Comparison of ENCODE assay signal across 1 cellular context in the genomic region with DNA sequence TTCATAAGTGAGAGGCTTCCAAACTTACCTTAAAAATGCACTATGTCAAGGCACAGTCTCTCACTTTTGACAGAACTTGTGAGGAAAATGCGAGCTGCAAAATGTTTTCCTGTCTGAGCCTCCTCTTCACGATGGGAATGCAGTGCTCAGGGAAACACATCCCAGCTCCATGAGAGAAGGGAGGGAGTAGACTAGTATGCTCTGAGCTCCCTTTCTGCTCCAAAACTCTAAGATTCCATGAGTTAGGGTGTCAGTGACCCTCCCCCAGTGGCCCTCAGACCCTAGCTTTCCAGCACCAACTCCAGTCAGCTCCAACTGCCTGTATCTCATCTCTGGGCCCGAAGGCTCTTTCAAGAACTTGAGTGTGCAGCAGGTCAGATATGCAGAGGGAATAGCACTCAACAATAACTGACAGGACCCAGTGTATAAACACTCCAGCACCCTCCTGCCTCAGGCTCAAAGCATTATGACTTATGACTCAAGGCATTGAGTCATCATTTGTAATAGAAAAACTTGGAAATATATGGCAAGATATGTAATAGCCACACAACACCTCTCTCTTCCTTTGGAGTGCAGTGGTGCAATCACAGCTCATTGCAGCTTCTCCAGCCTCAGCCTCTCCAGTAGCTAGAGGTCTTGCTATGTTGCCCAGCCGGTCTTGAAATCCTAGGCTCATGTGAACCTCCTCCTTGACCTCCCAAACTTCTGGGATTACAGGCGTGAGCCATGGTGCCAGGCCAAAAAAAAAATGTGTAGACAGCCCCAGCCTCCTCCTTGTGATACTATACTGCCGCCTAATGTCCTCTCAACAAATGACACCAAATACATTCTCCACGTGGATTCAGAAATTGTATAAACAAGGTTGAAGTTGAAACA.
A peak's percentile ranks its signal among the peaks of the same experiment; 100 is the strongest.
TF ChIP-seq lines count a peak whose summit lies in the region.

No MANE protein-coding gene starts in this region.

TF ChIP-seq in A549, 52 proteins besides CTCF, POLR2A, EP300 and RAD21 (continued from another document):
- TF ChIP-seq, protein P1, sequence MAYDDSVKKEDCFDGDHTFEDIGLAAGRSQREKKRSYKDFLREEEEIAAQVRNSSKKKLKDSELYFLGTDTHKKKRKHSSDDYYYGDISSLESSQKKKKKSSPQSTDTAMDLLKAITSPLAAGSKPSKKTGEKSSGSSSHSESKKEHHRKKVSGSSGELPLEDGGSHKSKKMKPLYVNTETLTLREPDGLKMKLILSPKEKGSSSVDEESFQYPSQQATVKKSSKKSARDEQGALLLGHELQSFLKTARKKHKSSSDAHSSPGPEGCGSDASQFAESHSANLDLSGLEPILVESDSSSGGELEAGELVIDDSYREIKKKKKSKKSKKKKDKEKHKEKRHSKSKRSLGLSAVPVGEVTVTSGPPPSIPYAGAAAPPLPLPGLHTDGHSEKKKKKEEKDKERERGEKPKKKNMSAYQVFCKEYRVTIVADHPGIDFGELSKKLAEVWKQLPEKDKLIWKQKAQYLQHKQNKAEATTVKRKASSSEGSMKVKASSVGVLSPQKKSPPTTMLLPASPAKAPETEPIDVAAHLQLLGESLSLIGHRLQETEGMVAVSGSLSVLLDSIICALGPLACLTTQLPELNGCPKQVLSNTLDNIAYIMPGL (CRISPR knock-in tag; IDR thresholded peaks at IDR 0.05; ENCODE audit: borderline replicate concordance) = no peak
- TF ChIP-seq POLR2AphosphoS2 (conservative IDR thresholded peaks at IDR 0.05; ENCODE audit: low read length) (no peak), RFX5 (IDR thresholded peaks at IDR 0.05) (no peak), KDM1A (IDR thresholded peaks at IDR 0.05; ENCODE audit: low read depth) (no peak), NR3C1 (IDR thresholded peaks at IDR 0.05) (no peak), NFE2L2 (conservative IDR thresholded peaks at IDR 0.05; ENCODE audit: low read length) (no peak), EHF (CRISPR knock-in tag; IDR thresholded peaks at IDR 0.05) (no peak), RNF2 (IDR thresholded peaks at IDR 0.05; ENCODE audit: borderline replicate concordance, low read depth) (no peak), HOXB5 (CRISPR knock-in tag; IDR thresholded peaks at IDR 0.05) (no peak), EHMT2 (IDR thresholded peaks at IDR 0.05; ENCODE audit: low read depth) (no peak), FOSB (CRISPR knock-in tag; IDR thresholded peaks at IDR 0.05) (no peak), HOXA7 (CRISPR knock-in tag; IDR thresholded peaks at IDR 0.05) (no peak), SMC3 (IDR thresholded peaks at IDR 0.05) (peak; percentile 98), SREBF2 (IDR thresholded peaks at IDR 0.05) (no peak), PHF8 (IDR thresholded peaks at IDR 0.05; ENCODE audit: borderline replicate concordance, low read depth) (no peak), FOSL2 (IDR thresholded peaks at IDR 0.05) (peak; percentile 97), FOSL2 (CRISPR knock-in tag; IDR thresholded peaks at IDR 0.05) (peak; percentile 95), HEYL (CRISPR knock-in tag; IDR thresholded peaks at IDR 0.05) (no peak), TP53 (CRISPR knock-in tag; IDR thresholded peaks at IDR 0.05) (no peak), RCOR1 (IDR thresholded peaks at IDR 0.05; ENCODE audit: low read depth, low read length) (no peak), MYC (IDR thresholded peaks at IDR 0.05; ENCODE audit: borderline replicate concordance, low read length) (peak; percentile 49; the same call in 1 of the 2 replicates), CBX8 (IDR thresholded peaks at IDR 0.05) (no peak), ZSCAN20 (CRISPR knock-in tag; IDR thresholded peaks at IDR 0.05) (no peak), BHLHE40 (IDR thresholded peaks at IDR 0.05; ENCODE audit: low read depth, low read length) (no peak), ZNF302 (CRISPR knock-in tag; IDR thresholded peaks at IDR 0.05) (no peak), JUN (IDR thresholded peaks at IDR 0.05) (peak; percentile 55 to 66; a peak in 3 of 5 replicates), HOXB13 (CRISPR knock-in tag; IDR thresholded peaks at IDR 0.05; ENCODE audit: low read depth) (no peak), MAFK (IDR thresholded peaks at IDR 0.05; ENCODE audit: partially characterized antibody) (no peak), CEBPB (IDR thresholded peaks at IDR 0.05) (peak; percentile 90), NPAS2 (CRISPR knock-in tag; IDR thresholded peaks at IDR 0.05; ENCODE audit: borderline replicate concordance) (no peak), CBX2 (IDR thresholded peaks at IDR 0.05; ENCODE audit: borderline replicate concordance, low read depth) (no peak), GATA3 (IDR thresholded peaks at IDR 0.05; ENCODE audit: borderline replicate concordance) (peak; percentile 48; the same call in 1 of the 2 replicates), KDM5A (IDR thresholded peaks at IDR 0.05) (no peak), ESRRA (IDR thresholded peaks at IDR 0.05; ENCODE audit: borderline replicate concordance, low read length) (no peak), RARB (CRISPR knock-in tag; IDR thresholded peaks at IDR 0.05) (no peak), JUNB (IDR thresholded peaks at IDR 0.05) (peak; percentile 92), MAZ (IDR thresholded peaks at IDR 0.05; ENCODE audit: borderline replicate concordance, low read depth, low read length) (no peak), CHD4 (IDR thresholded peaks at IDR 0.05; ENCODE audit: borderline replicate concordance) (no peak), FOXS1 (CRISPR knock-in tag; IDR thresholded peaks at IDR 0.05) (peak; percentile 66; the same call in 1 of the 2 replicates)
- TF ChIP-seq, protein P2, sequence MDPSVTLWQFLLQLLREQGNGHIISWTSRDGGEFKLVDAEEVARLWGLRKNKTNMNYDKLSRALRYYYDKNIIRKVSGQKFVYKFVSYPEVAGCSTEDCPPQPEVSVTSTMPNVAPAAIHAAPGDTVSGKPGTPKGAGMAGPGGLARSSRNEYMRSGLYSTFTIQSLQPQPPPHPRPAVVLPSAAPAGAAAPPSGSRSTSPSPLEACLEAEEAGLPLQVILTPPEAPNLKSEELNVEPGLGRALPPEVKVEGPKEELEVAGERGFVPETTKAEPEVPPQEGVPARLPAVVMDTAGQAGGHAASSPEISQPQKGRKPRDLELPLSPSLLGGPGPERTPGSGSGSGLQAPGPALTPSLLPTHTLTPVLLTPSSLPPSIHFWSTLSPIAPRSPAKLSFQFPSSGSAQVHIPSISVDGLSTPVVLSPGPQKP (IDR thresholded peaks at IDR 0.05; ENCODE audit: low read depth, low read length) = no peak
- TF ChIP-seq, protein P3, sequence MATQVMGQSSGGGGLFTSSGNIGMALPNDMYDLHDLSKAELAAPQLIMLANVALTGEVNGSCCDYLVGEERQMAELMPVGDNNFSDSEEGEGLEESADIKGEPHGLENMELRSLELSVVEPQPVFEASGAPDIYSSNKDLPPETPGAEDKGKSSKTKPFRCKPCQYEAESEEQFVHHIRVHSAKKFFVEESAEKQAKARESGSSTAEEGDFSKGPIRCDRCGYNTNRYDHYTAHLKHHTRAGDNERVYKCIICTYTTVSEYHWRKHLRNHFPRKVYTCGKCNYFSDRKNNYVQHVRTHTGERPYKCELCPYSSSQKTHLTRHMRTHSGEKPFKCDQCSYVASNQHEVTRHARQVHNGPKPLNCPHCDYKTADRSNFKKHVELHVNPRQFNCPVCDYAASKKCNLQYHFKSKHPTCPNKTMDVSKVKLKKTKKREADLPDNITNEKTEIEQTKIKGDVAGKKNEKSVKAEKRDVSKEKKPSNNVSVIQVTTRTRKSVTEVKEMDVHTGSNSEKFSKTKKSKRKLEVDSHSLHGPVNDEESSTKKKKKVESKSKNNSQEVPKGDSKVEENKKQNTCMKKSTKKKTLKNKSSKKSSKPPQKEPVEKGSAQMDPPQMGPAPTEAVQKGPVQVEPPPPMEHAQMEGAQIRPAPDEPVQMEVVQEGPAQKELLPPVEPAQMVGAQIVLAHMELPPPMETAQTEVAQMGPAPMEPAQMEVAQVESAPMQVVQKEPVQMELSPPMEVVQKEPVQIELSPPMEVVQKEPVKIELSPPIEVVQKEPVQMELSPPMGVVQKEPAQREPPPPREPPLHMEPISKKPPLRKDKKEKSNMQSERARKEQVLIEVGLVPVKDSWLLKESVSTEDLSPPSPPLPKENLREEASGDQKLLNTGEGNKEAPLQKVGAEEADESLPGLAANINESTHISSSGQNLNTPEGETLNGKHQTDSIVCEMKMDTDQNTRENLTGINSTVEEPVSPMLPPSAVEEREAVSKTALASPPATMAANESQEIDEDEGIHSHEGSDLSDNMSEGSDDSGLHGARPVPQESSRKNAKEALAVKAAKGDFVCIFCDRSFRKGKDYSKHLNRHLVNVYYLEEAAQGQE (IDR thresholded peaks at IDR 0.05) = no peak
- TF ChIP-seq, protein P4, sequence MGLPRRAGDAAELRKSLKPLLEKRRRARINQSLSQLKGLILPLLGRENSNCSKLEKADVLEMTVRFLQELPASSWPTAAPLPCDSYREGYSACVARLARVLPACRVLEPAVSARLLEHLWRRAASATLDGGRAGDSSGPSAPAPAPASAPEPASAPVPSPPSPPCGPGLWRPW (IDR thresholded peaks at IDR 0.05) = peak; percentile 74
- TF ChIP-seq, protein P5, sequence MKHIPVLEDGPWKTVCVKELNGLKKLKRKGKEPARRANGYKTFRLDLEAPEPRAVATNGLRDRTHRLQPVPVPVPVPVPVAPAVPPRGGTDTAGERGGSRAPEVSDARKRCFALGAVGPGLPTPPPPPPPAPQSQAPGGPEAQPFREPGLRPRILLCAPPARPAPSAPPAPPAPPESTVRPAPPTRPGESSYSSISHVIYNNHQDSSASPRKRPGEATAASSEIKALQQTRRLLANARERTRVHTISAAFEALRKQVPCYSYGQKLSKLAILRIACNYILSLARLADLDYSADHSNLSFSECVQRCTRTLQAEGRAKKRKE (CRISPR knock-in tag; IDR thresholded peaks at IDR 0.05; ENCODE audit: low read depth) = no peak
- TF ChIP-seq, protein P6, sequence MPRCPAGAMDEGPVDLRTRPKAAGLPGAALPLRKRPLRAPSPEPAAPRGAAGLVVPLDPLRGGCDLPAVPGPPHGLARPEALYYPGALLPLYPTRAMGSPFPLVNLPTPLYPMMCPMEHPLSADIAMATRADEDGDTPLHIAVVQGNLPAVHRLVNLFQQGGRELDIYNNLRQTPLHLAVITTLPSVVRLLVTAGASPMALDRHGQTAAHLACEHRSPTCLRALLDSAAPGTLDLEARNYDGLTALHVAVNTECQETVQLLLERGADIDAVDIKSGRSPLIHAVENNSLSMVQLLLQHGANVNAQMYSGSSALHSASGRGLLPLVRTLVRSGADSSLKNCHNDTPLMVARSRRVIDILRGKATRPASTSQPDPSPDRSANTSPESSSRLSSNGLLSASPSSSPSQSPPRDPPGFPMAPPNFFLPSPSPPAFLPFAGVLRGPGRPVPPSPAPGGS (IDR thresholded peaks at IDR 0.05) = no peak
TF ChIP-seq in A549: peak in this region for 10.
